In genomic region chr7:150047337-150047736, GRCh38 we compare ENCODE assay signal across 8 cellular contexts.
DNase-seq lines count a peak whose midpoint lies in the region; ATAC-seq, FAIRE-seq and TF ChIP-seq lines count a peak whose summit lies in the region.
"Not testable (repeated sequence)": the region's sequence is repeated elsewhere in the genome, so short reads cannot be mapped to it uniquely, and the experiment has no call there.

No MANE protein-coding gene starts in this region.

- H3K27me3 ChIP-seq in cardiac muscle cell (peaks cover 50% of the 10 kb centered on the region), smooth muscle cell (ENCODE audit: low read depth) (peaks cover 27% of the 10 kb centered on the region)

- not testable (repeated sequence) for FAIRE-seq in A549 (lab: Jason Lieb, UNC)

- H3K9me3 ChIP-seq in A549; cardiac muscle cell (ENCODE audit: low read depth); smooth muscle cell (replicated peaks; ENCODE audit: low read depth): not testable (repeated sequence)

- POLR2A ChIA-PET in A549 (lab: Yijun Ruan, JAX); activated CD8-positive, alpha-beta T cell treated with anti-CD3 and anti-CD28 coated beads for 36 hours (lab: Charles Lee): not testable (repeated sequence)
- POLR2A ChIA-PET in naive thymus-derived CD8-positive, alpha-beta T cell (lab: Charles Lee): interaction anchor here (0.6 to 0.7 kb wide), 2 partner anchors 117 to 308 kb away, joined by 3 to 6 read pairs; no protein-coding TSS in a partner anchor

- WGBS in A549 (ENCODE audit: missing lambda C conversion rate): 2% methylated on average over 16 of the region's 55 CpGs
- WGBS in smooth muscle cell (ENCODE audit: low lambda C conversion rate): under 1% methylated on average over 35 of the region's 55 CpGs

- TF ChIP-seq RAD21 in A549 (conservative IDR thresholded peaks at IDR 0.05 in 1 of 2, IDR thresholded peaks at IDR 0.05 in 1 of 2): not testable (repeated sequence)

- H3K27me3 Mint-ChIP-seq in activated CD8-positive, alpha-beta T cell treated with anti-CD3 and anti-CD28 coated beads for 36 hours: peaks cover 18% of the 10 kb centered on the region
- H3K27me3 Mint-ChIP-seq in central memory CD8-positive, alpha-beta T cell: peaks cover 29% of the 10 kb centered on the region
- peaks cover 2 to 27% (median 6%) of the 10 kb centered on the region in 5 donors for H3K27me3 Mint-ChIP-seq in naive thymus-derived CD8-positive, alpha-beta T cell

- TF ChIP-seq POLR2A in A549 (IDR thresholded peaks at IDR 0.05; ENCODE audit: low read length): not testable (repeated sequence)

- not testable (repeated sequence) for TF ChIP-seq EP300 in A549 (IDR thresholded peaks at IDR 0.05)

- DNase-seq in A549 (ENCODE audit: low read depth in 1 of 2, low spot score in 1 of 2); central memory CD8-positive, alpha-beta T cell (ENCODE audit: low spot score in 2 of 2); smooth muscle cell (lab: John Stamatoyannopoulos, UW; ENCODE audit: unreplicated experiment): not testable (repeated sequence)
- peak; percentile 14 for DNase-seq in GM20000 (ENCODE audit: low spot score)
- DNase-seq in NCI-H69 (lab: John Stamatoyannopoulos, UW): peak; percentile 32
- peak; percentile 37 for DNase-seq in activated CD8-positive, alpha-beta T cell treated with anti-CD3 and anti-CD28 coated beads for 36 hours
- DNase-seq in cardiac muscle cell (ENCODE audit: low read depth in 1 of 2, low spot score in 1 of 2): peak in 1 of 2 donors; percentile 31
- DNase-seq in naive thymus-derived CD8-positive, alpha-beta T cell: peak in 2 of 10 donors; percentile 5 to 21

- H2AFZ ChIP-seq in smooth muscle cell (ENCODE audit: low read depth): not testable (repeated sequence)

- H3K36me3 ChIP-seq in cardiac muscle cell; smooth muscle cell (ENCODE audit: low read depth): not testable (repeated sequence)

- TF ChIP-seq CTCF in A549 (IDR thresholded peaks at IDR 0.05); GM20000 (IDR thresholded peaks at IDR 0.05; ENCODE audit: extremely low read depth, missing control alignments); activated CD8-positive, alpha-beta T cell treated with anti-CD3 and anti-CD28 coated beads for 36 hours (IDR thresholded peaks at IDR 0.05); cardiac muscle cell (IDR thresholded peaks at IDR 0.05; ENCODE audit: low read depth, low read length); smooth muscle cell (IDR thresholded peaks at IDR 0.05; ENCODE audit: borderline replicate concordance, insufficient read depth, poor library complexity, severe bottlenecking): not testable (repeated sequence)

- peak; percentile 32 to 37; a peak in 3 of 6 replicates for ATAC-seq in A549
- not testable (repeated sequence) for ATAC-seq in activated CD8-positive, alpha-beta T cell treated with anti-CD3 and anti-CD28 coated beads for 36 hours; central memory CD8-positive, alpha-beta T cell (replicated peaks; ENCODE audit: extremely low read depth, poor library complexity, severe bottlenecking)
- ATAC-seq in naive thymus-derived CD8-positive, alpha-beta T cell: peak in 1 of 2 donors; percentile 24

- H3K9me3 Mint-ChIP-seq in activated CD8-positive, alpha-beta T cell treated with anti-CD3 and anti-CD28 coated beads for 36 hours; central memory CD8-positive, alpha-beta T cell; naive thymus-derived CD8-positive, alpha-beta T cell: not testable (repeated sequence)

- H3K4me1 Mint-ChIP-seq in activated CD8-positive, alpha-beta T cell treated with anti-CD3 and anti-CD28 coated beads for 36 hours (ENCODE audit: low read depth): peaks cover 12% of the 10 kb centered on the region
- not testable (repeated sequence) for H3K4me1 Mint-ChIP-seq in central memory CD8-positive, alpha-beta T cell
- peaks cover 9 to 22% (median 15%) of the 10 kb centered on the region in 4 donors for H3K4me1 Mint-ChIP-seq in naive thymus-derived CD8-positive, alpha-beta T cell

- CTCF ChIA-PET in A549 (lab: Yijun Ruan, JAX): interaction anchor here (0.6 kb wide), 1 partner anchor 885 kb away, joined by 3 read pairs; no protein-coding TSS in a partner anchor
- CTCF ChIA-PET in activated CD8-positive, alpha-beta T cell treated with anti-CD3 and anti-CD28 coated beads for 36 hours (lab: Charles Lee): not testable (repeated sequence)

- not testable (repeated sequence) for H3K27ac Mint-ChIP-seq in activated CD8-positive, alpha-beta T cell treated with anti-CD3 and anti-CD28 coated beads for 36 hours; naive thymus-derived CD8-positive, alpha-beta T cell
- H3K27ac Mint-ChIP-seq in central memory CD8-positive, alpha-beta T cell (ENCODE audit: low read depth): peak overlapping the region; percentile 51

- intact Hi-C loops in activated CD8-positive, alpha-beta T cell treated with anti-CD3 and anti-CD28 coated beads for 36 hours (cut with micrococcal nuclease): not testable (repeated sequence)

- peak overlapping the region; percentile 72 for H3K4me3 Mint-ChIP-seq in activated CD8-positive, alpha-beta T cell treated with anti-CD3 and anti-CD28 coated beads for 36 hours
- H3K4me3 Mint-ChIP-seq in central memory CD8-positive, alpha-beta T cell: not testable (repeated sequence)
- peak overlapping the region; percentile 45 to 90 (median 75) for H3K4me3 Mint-ChIP-seq in naive thymus-derived CD8-positive, alpha-beta T cell

- not testable (repeated sequence) for H3F3A ChIP-seq in smooth muscle cell (ENCODE audit: low read depth)

- H3K4me2 ChIP-seq in A549 (peak overlapping the region; percentile 95), smooth muscle cell (peak overlapping the region; percentile 78)

- H3K36me3 Mint-ChIP-seq in activated CD8-positive, alpha-beta T cell treated with anti-CD3 and anti-CD28 coated beads for 36 hours (ENCODE audit: low read depth); central memory CD8-positive, alpha-beta T cell (ENCODE audit: insufficient read depth); naive thymus-derived CD8-positive, alpha-beta T cell: not testable (repeated sequence)

- not testable (repeated sequence) for H3K79me2 ChIP-seq in smooth muscle cell (ENCODE audit: low read depth)

- H3K4me1 ChIP-seq in A549; cardiac muscle cell (ENCODE audit: low read depth); smooth muscle cell (ENCODE audit: low read depth): not testable (repeated sequence)

- peak overlapping the region; percentile 44 for H3K4me3 ChIP-seq in A549
- H3K4me3 ChIP-seq in cardiac muscle cell: peak overlapping the region; percentile 26
- H3K4me3 ChIP-seq in smooth muscle cell: peak overlapping the region; percentile 23

- peak overlapping the region in 1 of 2 experiments; percentile 52; a peak in 1 of 6 replicates for H3K27ac ChIP-seq in A549
- H3K27ac ChIP-seq in cardiac muscle cell; smooth muscle cell (ENCODE audit: low read depth): not testable (repeated sequence)

- H4K20me1 ChIP-seq in smooth muscle cell (ENCODE audit: low read depth): not testable (repeated sequence)

- H3K9ac ChIP-seq in smooth muscle cell (ENCODE audit: low read depth): not testable (repeated sequence)
